33 cellular contexts compared by ENCODE assay signal in genomic region chr5:6039111-6039510, GRCh38.
"Had no signal": no experiment of that assay in that cellular context is flagged by ENCODE, and none has a peak within 500 bp of the region (broad histone marks: within the 10 kb centered on the region; RNA-seq: fewer than 3 reads in every experiment).

No MANE protein-coding gene starts in this region.

- DNase-seq: Kasumi-1, MG63, MM.1S, NCI-H1092, NCI-H1092 treated with DMSO at 0.1 percent for 48 hours, NCI-H1105, NCI-H1105 treated with DMSO at 0.1 percent for 48 hours, NCI-H1417, NCI-H1417 treated with DMSO at 0.1 percent for 48 hours, NCI-H1436, NCI-H1436 treated with DMSO at 0.1 percent for 48 hours, NCI-H146, NCI-H1694, NCI-H1694 treated with DMSO at 0.1 percent for 48 hours, NCI-H187, NCI-H187 treated with DMSO at 0.1 percent for 48 hours, NCI-H1930, NCI-H2029, NCI-H2029 treated with DMSO at 0.1 percent for 48 hours, NCI-H2081, NCI-H2081 treated with DMSO at 0.1 percent for 48 hours, NCI-H2107, NCI-H2171, NCI-H2171 treated with DMSO at 0.1 percent for 48 hours, NCI-H2227 treated with DMSO at 0.1 percent for 48 hours, NCI-H226, NCI-H345, NCI-H446, NCI-H446 treated with DMSO at 0.1 percent for 48 hours, NCI-H510A, NCI-H510A treated with DMSO at 0.1 percent for 48 hours, NCI-H524, NCI-H524 treated with DMSO at 0.1 percent for 48 hours had no signal

- H3K9me3 ChIP-seq: MG63 had no signal

- H3K36me3 ChIP-seq: MG63 had no signal

- H3K4me3 ChIP-seq: MG63 had no signal
